ENCODE assay signal across 8 cellular contexts in genomic region chr18:9707381-9708056, GRCh38. TPM values are rescaled to one million over a fixed set of nuclear protein-coding genes. Genes with fewer than 3 reads are reported as not detected.
DNase-seq lines count a peak whose midpoint lies in the region; ATAC-seq and TF ChIP-seq lines count a peak whose summit lies in the region.

No MANE protein-coding gene starts in this region.

- H3K4me2 ChIP-seq in smooth muscle cell = peak overlapping the region; percentile 92

- H3K79me2 ChIP-seq in smooth muscle cell (ENCODE audit: low read depth) = peaks cover 43% of the 10 kb centered on the region

- no peaks in the 10 kb centered on the region for H3K36me3 Mint-ChIP-seq in activated T-cell treated with anti-CD3 and anti-CD28 coated beads, Interleukin-2, amount 50 U/mL, for 24 hours (ENCODE audit: low read depth)
- no peaks in the 10 kb centered on the region for H3K36me3 Mint-ChIP-seq in activated naive CD8-positive, alpha-beta T cell treated with anti-CD3 and anti-CD28 coated beads, Interleukin-2, amount 50 U/mL, for 24 hours (ENCODE audit: low read depth)

- H3K9ac ChIP-seq in smooth muscle cell (ENCODE audit: low read depth) = peak overlapping the region; percentile 63

- no peaks in the 10 kb centered on the region for H3K9me3 ChIP-seq in smooth muscle cell (replicated peaks; ENCODE audit: low read depth)

- peak overlapping the region; percentile 64 for H2AFZ ChIP-seq in smooth muscle cell (ENCODE audit: low read depth)

- peaks cover 82% of the 10 kb centered on the region for H3K27me3 Mint-ChIP-seq in activated T-cell treated with anti-CD3 and anti-CD28 coated beads, Interleukin-2, amount 50 U/mL, for 24 hours
- H3K27me3 Mint-ChIP-seq in activated naive CD8-positive, alpha-beta T cell treated with anti-CD3 and anti-CD28 coated beads, Interleukin-2, amount 50 U/mL, for 24 hours = peaks cover 74% of the 10 kb centered on the region

- H3K4me3 ChIP-seq in iPS-11a (ENCODE audit: low read depth, low read length) (peak overlapping the region; percentile 74), smooth muscle cell (peak overlapping the region; percentile 89)

- no peak overlapping the region for H3K27ac Mint-ChIP-seq in activated T-cell treated with anti-CD3 and anti-CD28 coated beads, Interleukin-2, amount 50 U/mL, for 24 hours
- no peak overlapping the region for H3K27ac Mint-ChIP-seq in activated naive CD8-positive, alpha-beta T cell treated with anti-CD3 and anti-CD28 coated beads, Interleukin-2, amount 50 U/mL, for 24 hours

- peaks cover 24% of the 10 kb centered on the region for H3K4me1 ChIP-seq in smooth muscle cell (ENCODE audit: low read depth)

- no peak for TF ChIP-seq CTCF in smooth muscle cell (IDR thresholded peaks at IDR 0.05; ENCODE audit: borderline replicate concordance, insufficient read depth, poor library complexity, severe bottlenecking)

- no peak for DNase-seq in activated T-cell treated with anti-CD3 and anti-CD28 coated beads, Interleukin-2, amount 50 U/mL, for 24 hours
- no peak for DNase-seq in activated T-cell treated with anti-CD3 and anti-CD28 coated beads for 4 hours
- no peak for DNase-seq in activated naive CD8-positive, alpha-beta T cell treated with anti-CD3 and anti-CD28 coated beads, Interleukin-2, amount 50 U/mL, for 24 hours
- DNase-seq in smooth muscle cell (lab: John Stamatoyannopoulos, UW; ENCODE audit: unreplicated experiment) = no peak
- DNase-seq in NCI-H1694 treated with DMSO at 0.1 percent for 48 hours (lab: John Stamatoyannopoulos, UW) = no peak
- DNase-seq in NCI-H1105 treated with DMSO at 0.1 percent for 48 hours (lab: John Stamatoyannopoulos, UW) = no peak

- H3K4me3 Mint-ChIP-seq in activated T-cell treated with anti-CD3 and anti-CD28 coated beads, Interleukin-2, amount 50 U/mL, for 24 hours = peak overlapping the region; percentile 49
- peak overlapping the region; percentile 50 for H3K4me3 Mint-ChIP-seq in activated naive CD8-positive, alpha-beta T cell treated with anti-CD3 and anti-CD28 coated beads, Interleukin-2, amount 50 U/mL, for 24 hours

- H3K27ac ChIP-seq in smooth muscle cell (ENCODE audit: low read depth) = peak overlapping the region; percentile 91

- peak; percentile 25 for ATAC-seq in activated naive CD8-positive, alpha-beta T cell treated with anti-CD3 and anti-CD28 coated beads, Interleukin-2, amount 50 U/mL, for 24 hours
- no peak for ATAC-seq in HG03196 (IDR thresholded peaks at IDR 0.05; ENCODE audit: unreplicated experiment)

- no peaks in the 10 kb centered on the region for H3K36me3 ChIP-seq in smooth muscle cell (ENCODE audit: low read depth)

- H3K4me1 Mint-ChIP-seq in activated T-cell treated with anti-CD3 and anti-CD28 coated beads, Interleukin-2, amount 50 U/mL, for 24 hours (ENCODE audit: low read depth) = peaks cover 31% of the 10 kb centered on the region
- H3K4me1 Mint-ChIP-seq in activated naive CD8-positive, alpha-beta T cell treated with anti-CD3 and anti-CD28 coated beads, Interleukin-2, amount 50 U/mL, for 24 hours = peaks cover 27% of the 10 kb centered on the region

- peaks cover 11% of the 10 kb centered on the region for H3F3A ChIP-seq in smooth muscle cell (ENCODE audit: low read depth)

- no peaks in the 10 kb centered on the region for H3K27me3 ChIP-seq in smooth muscle cell (ENCODE audit: low read depth)

- 8% methylated on average over 31 of the region's 31 CpGs for WGBS in smooth muscle cell (ENCODE audit: low lambda C conversion rate)

- no peaks in the 10 kb centered on the region for H3K9me3 Mint-ChIP-seq in activated T-cell treated with anti-CD3 and anti-CD28 coated beads, Interleukin-2, amount 50 U/mL, for 24 hours
- H3K9me3 Mint-ChIP-seq in activated naive CD8-positive, alpha-beta T cell treated with anti-CD3 and anti-CD28 coated beads, Interleukin-2, amount 50 U/mL, for 24 hours = no peaks in the 10 kb centered on the region

- peaks cover 37% of the 10 kb centered on the region for H4K20me1 ChIP-seq in smooth muscle cell (ENCODE audit: low read depth)

RNA-seq across cellular contexts. Expression of gene RAB31, which starts 0.6 kb away (rescaled TPM):
- total RNA-seq in smooth muscle cell = 116 and 123 TPM in 2 replicates
- 389 and 414 TPM in 2 replicates for polyA plus RNA-seq in smooth muscle cell
